ENCODE assay signal across 7 cellular contexts in genomic region chr6:31308050-31308844, GRCh38. TPM values are rescaled to one million over a fixed set of nuclear protein-coding genes. Genes with fewer than 3 reads are reported as not detected.
DNase-seq lines count a peak whose midpoint lies in the region; ATAC-seq and TF ChIP-seq lines count a peak whose summit lies in the region.

No MANE protein-coding gene starts in this region.

- no peaks in the 10 kb centered on the region for H3K4me1 Mint-ChIP-seq in glutamatergic neuron (ENCODE audit: low read depth, unreplicated experiment)

- H3K36me3 Mint-ChIP-seq in glutamatergic neuron (ENCODE audit: unreplicated experiment): no peaks in the 10 kb centered on the region

- peaks cover 1% of the 10 kb centered on the region for H3K27me3 Mint-ChIP-seq in glutamatergic neuron (ENCODE audit: unreplicated experiment)

- no peak overlapping the region for H3K4me3 Mint-ChIP-seq in glutamatergic neuron (ENCODE audit: unreplicated experiment)

- H3K36me3 ChIP-seq in left ventricle myocardium inferior: no peaks in the 10 kb centered on the region

- TF ChIP-seq CTCF in left ventricle myocardium inferior (IDR thresholded peaks at IDR 0.05; ENCODE audit: borderline replicate concordance): no peak
- no peak for TF ChIP-seq CTCF in glutamatergic neuron (IDR thresholded peaks at IDR 0.05; ENCODE audit: partially characterized antibody, unreplicated experiment)

- no peak for ATAC-seq in HG02884 (IDR thresholded peaks at IDR 0.05; ENCODE audit: unreplicated experiment)

- intact Hi-C loops in left ventricle myocardium inferior (cut with micrococcal nuclease): no loop called here

- H3K4me1 ChIP-seq in left ventricle myocardium inferior: peaks cover 12% of the 10 kb centered on the region

- H3K4me3 ChIP-seq in left ventricle myocardium inferior: peak overlapping the region; percentile 56

- peaks cover 69% of the 10 kb centered on the region for H3K27me3 ChIP-seq in left ventricle myocardium inferior (ENCODE audit: low read depth)

- no peaks in the 10 kb centered on the region for H3K9me3 ChIP-seq in left ventricle myocardium inferior (replicated peaks)

- H3K27ac Mint-ChIP-seq in glutamatergic neuron (ENCODE audit: unreplicated experiment): no peak overlapping the region

- H3K9me3 Mint-ChIP-seq in glutamatergic neuron (ENCODE audit: unreplicated experiment): peaks cover 3% of the 10 kb centered on the region

- peak; percentile 21 to 38 for DNase-seq in NCI-H187 (lab: John Stamatoyannopoulos, UW)
- DNase-seq in activated T-cell treated with anti-CD3 and anti-CD28 coated beads, Interleukin-2, amount 50 U/mL, for 1 hour: peak; percentile 82
- DNase-seq in left ventricle myocardium inferior: no peak
- peak; percentile 43 to 64 for DNase-seq in stimulated activated CD4-positive, alpha-beta T cell treated with anti-CD3 and anti-CD28 coated beads, Interleukin-15, amount 100 ng/mL, for 48 hours (ENCODE audit: low read depth in 2 of 2)
- no peak for DNase-seq in NCI-H226
- no peak for DNase-seq in glutamatergic neuron

- H3K27ac ChIP-seq in left ventricle myocardium inferior (replicated peaks): no peak overlapping the region

RNA-seq across cellular contexts. Expression of gene HLA-C, which starts 36.4 kb away (rescaled TPM):
- total RNA-seq in left ventricle myocardium inferior: 170 TPM
- total RNA-seq in glutamatergic neuron (ENCODE audit: unreplicated experiment): 13.7 TPM

RNA-seq across cellular contexts. Expression of gene HLA-B, which starts 48.7 kb away (rescaled TPM):
- total RNA-seq in left ventricle myocardium inferior: 400 TPM
- 11.4 TPM for total RNA-seq in glutamatergic neuron (ENCODE audit: unreplicated experiment)

Comparison
In these comparisons a context has a peak if more than half of its experiments do, and no peak if none do; other contexts are left out.
1. DNase-seq: peak in NCI-H187 (2 of 2), activated T-cell treated with anti-CD3 and anti-CD28 coated beads, Interleukin-2, amount 50 U/mL, for 1 hour (single experiment) and stimulated activated CD4-positive, alpha-beta T cell treated with anti-CD3 and anti-CD28 coated beads, Interleukin-15, amount 100 ng/mL, for 48 hours (2 of 2); none in left ventricle myocardium inferior (single experiment), NCI-H226 (single experiment) and glutamatergic neuron (single experiment).
2. RNA of gene HLA-C, which starts 36.4 kb away (total RNA-seq): 170 TPM in left ventricle myocardium inferior (single experiment); 13.7 TPM in glutamatergic neuron (single experiment); every median in the first group is over 10 times any median in the second.
3. RNA of gene HLA-B, which starts 48.7 kb away (total RNA-seq): 400 TPM in left ventricle myocardium inferior (single experiment); 11.4 TPM in glutamatergic neuron (single experiment); every median in the first group is over 10 times any median in the second.